Comparison of ENCODE assay signal across 8 cellular contexts in genomic region chr15:40891810-40892448, GRCh38. TPM values are rescaled to one million over a fixed set of nuclear protein-coding genes. Genes with fewer than 3 reads are reported as not detected.
A peak's percentile ranks its signal among the peaks of the same experiment; 100 is the strongest.
DNase-seq lines count a peak whose midpoint lies in the region; ATAC-seq, FAIRE-seq and TF ChIP-seq lines count a peak whose summit lies in the region.

No MANE protein-coding gene starts in this region.

- POLR2A ChIA-PET in A549 (lab: Yijun Ruan, JAX) = interaction anchor here (0.8 to 1.5 kb wide), 3 partner anchors 18 to 127 kb away, joined by 3 to 17 read pairs (median 5); no protein-coding TSS in a partner anchor
- POLR2A ChIA-PET in activated CD4-positive, alpha-beta T cell treated with anti-CD3 and anti-CD28 coated beads, Interleukin-2, amount 10 ng/mL, durations not matched to agents 7 days and 5 days (lab: Charles Lee) = interaction anchor here (0.6 kb wide), 1 partner anchor 323 kb away, joined by 3 read pairs; the partner anchor contains the start of gene RPUSD2

- DNase-seq in A549 (ENCODE audit: low read depth in 1 of 2, low spot score in 1 of 2) (peak in 1 of 2 experiments; percentile 61), EH (ENCODE audit: low read depth) (peak; percentile 59), NCI-H2081 (lab: John Stamatoyannopoulos, UW) (peak; percentile 75 to 78), inferior parietal cortex (ENCODE audit: extremely low spot score) (peak; percentile 72), superior temporal gyrus (ENCODE audit: extremely low spot score) (peak; percentile 78)
- DNase-seq in activated CD4-positive, alpha-beta T cell treated with anti-CD3 and anti-CD28 coated beads, Interleukin-2, amount 10 ng/mL, durations not matched to agents 7 days and 5 days = peak; percentile 37

- ATAC-seq in A549 (peak; percentile 31 to 46; a peak in 5 of 6 replicates), HG03354 (IDR thresholded peaks at IDR 0.05; ENCODE audit: poor library complexity, severe bottlenecking, unreplicated experiment) (no peak), HG02763 (IDR thresholded peaks at IDR 0.05; ENCODE audit: unreplicated experiment) (no peak)

- no peak overlapping the region for H3K27ac Mint-ChIP-seq in activated CD4-positive, alpha-beta T cell treated with anti-CD3 and anti-CD28 coated beads, Interleukin-2, amount 10 ng/mL, durations not matched to agents 7 days and 5 days

- no peak overlapping the region for H3K4me2 ChIP-seq in A549

- FAIRE-seq in A549 (lab: Jason Lieb, UNC) = no peak

- 2% methylated on average over 4 of the region's 4 CpGs for WGBS in A549 (ENCODE audit: missing lambda C conversion rate)

- CTCF ChIA-PET in A549 (lab: Yijun Ruan, JAX) = interaction anchor here (0.8 to 3.2 kb wide), 30 partner anchors 9 to 293 kb away, joined by 3 to 156 read pairs (median 4); partner anchors contain the start of genes GCHFR and RHOV
- CTCF ChIA-PET in activated CD4-positive, alpha-beta T cell treated with anti-CD3 and anti-CD28 coated beads, Interleukin-2, amount 10 ng/mL, durations not matched to agents 7 days and 5 days (lab: Charles Lee) = interaction anchor here (0.6 to 5.8 kb wide), 18 partner anchors 11 to 302 kb away, joined by 3 to 72 read pairs (median 4); partner anchors contain the start of gene RAD51

- peak; percentile 64 for TF ChIP-seq CTCF in A549 (IDR thresholded peaks at IDR 0.05)

- no peak overlapping the region for H3K4me3 Mint-ChIP-seq in activated CD4-positive, alpha-beta T cell treated with anti-CD3 and anti-CD28 coated beads, Interleukin-2, amount 10 ng/mL, durations not matched to agents 7 days and 5 days

- H3K4me1 ChIP-seq in A549 = peaks cover 12% of the 10 kb centered on the region

- TF ChIP-seq EP300 in A549 (IDR thresholded peaks at IDR 0.05) = no peak

- H3K27me3 Mint-ChIP-seq in activated CD4-positive, alpha-beta T cell treated with anti-CD3 and anti-CD28 coated beads, Interleukin-2, amount 10 ng/mL, durations not matched to agents 7 days and 5 days = peaks cover 4% of the 10 kb centered on the region

- H3K27ac ChIP-seq in A549 = peak overlapping the region; percentile 22 to 66; a peak in 3 of 6 replicates

- peaks cover 9% of the 10 kb centered on the region for H3K36me3 Mint-ChIP-seq in activated CD4-positive, alpha-beta T cell treated with anti-CD3 and anti-CD28 coated beads, Interleukin-2, amount 10 ng/mL, durations not matched to agents 7 days and 5 days (ENCODE audit: low read depth)

- no peak for TF ChIP-seq POLR2A in A549 (IDR thresholded peaks at IDR 0.05; ENCODE audit: low read length)

- no peaks in the 10 kb centered on the region for H3K9me3 Mint-ChIP-seq in activated CD4-positive, alpha-beta T cell treated with anti-CD3 and anti-CD28 coated beads, Interleukin-2, amount 10 ng/mL, durations not matched to agents 7 days and 5 days

- no peaks in the 10 kb centered on the region for H3K9me3 ChIP-seq in A549

- H3K4me1 Mint-ChIP-seq in activated CD4-positive, alpha-beta T cell treated with anti-CD3 and anti-CD28 coated beads, Interleukin-2, amount 10 ng/mL, durations not matched to agents 7 days and 5 days = peaks cover 35% of the 10 kb centered on the region

- TF ChIP-seq RAD21 in A549 (conservative IDR thresholded peaks at IDR 0.05 in 1 of 2, IDR thresholded peaks at IDR 0.05 in 1 of 2) = peak; percentile 69 to 70

- no peak overlapping the region for H3K4me3 ChIP-seq in A549

TF ChIP-seq in A549, 52 proteins besides CTCF, POLR2A, EP300 and RAD21:
- TF ChIP-seq JUNB (IDR thresholded peaks at IDR 0.05) (no peak), ATOH8 (CRISPR knock-in tag; IDR thresholded peaks at IDR 0.05; ENCODE audit: low read depth) (no peak), POLR2AphosphoS2 (conservative IDR thresholded peaks at IDR 0.05; ENCODE audit: low read length) (no peak), JUN (IDR thresholded peaks at IDR 0.05) (no peak), SMC3 (IDR thresholded peaks at IDR 0.05) (peak; percentile 68), NPAS2 (CRISPR knock-in tag; IDR thresholded peaks at IDR 0.05; ENCODE audit: borderline replicate concordance) (no peak), CHD2 (IDR thresholded peaks at IDR 0.05; ENCODE audit: low read length, partially characterized antibody) (no peak), USF2 (IDR thresholded peaks at IDR 0.05) (no peak), ZFP36 (IDR thresholded peaks at IDR 0.05; ENCODE audit: borderline replicate concordance, partially characterized antibody) (no peak)

RNA-seq across cellular contexts. Expression of gene VPS18, which starts 2.3 kb away (rescaled TPM):
- polyA plus RNA-seq in A549 (2011; rRNA removed) = 9.0 and 10.7 TPM in 2 replicates
- 9.1 and 10.9 TPM in 2 replicates for polyA plus RNA-seq in A549 (2012; cell fraction: cytosol; rRNA removed)
- polyA plus RNA-seq in A549 (2012; cell fraction: nucleus; rRNA removed) = 23.3 and 26.0 TPM in 2 replicates
- polyA plus RNA-seq in A549 (2017; fragmentation: RNase III; extraction: RNeasy Plus Mini Kit Qiagen cat#74134 plus additional on column Dnase treatment) = 12.4 to 15.2 TPM (median 14.6 TPM) in 3 replicates
- polyA minus RNA-seq in A549 (2011; rRNA and poly(A)+ RNA removed) = 26.2 and 33.6 TPM in 2 replicates
- 10 to 100 TPM; 16.2 to 16.6 TPM for total RNA-seq in activated CD4-positive, alpha-beta T cell treated with anti-CD3 and anti-CD28 coated beads, Interleukin-2, amount 10 ng/mL, durations not matched to agents 7 days and 5 days

RNA-seq across cellular contexts. Expression of gene RHOV, which starts 17.9 kb away (rescaled TPM):
- 13.0 and 13.9 TPM in 2 replicates for polyA plus RNA-seq in A549 (2011; rRNA removed)
- 6.4 and 7.3 TPM in 2 replicates for polyA plus RNA-seq in A549 (2012; cell fraction: cytosol; rRNA removed)
- 4.5 and 5.4 TPM in 2 replicates for polyA plus RNA-seq in A549 (2012; cell fraction: nucleus; rRNA removed)
- polyA plus RNA-seq in A549 (2017; fragmentation: RNase III; extraction: RNeasy Plus Mini Kit Qiagen cat#74134 plus additional on column Dnase treatment) = 4.9 to 7.6 TPM (median 6.9 TPM) in 3 replicates
- 8.2 and 10.0 TPM in 2 replicates for polyA minus RNA-seq in A549 (2011; rRNA and poly(A)+ RNA removed)
- not detected for total RNA-seq in activated CD4-positive, alpha-beta T cell treated with anti-CD3 and anti-CD28 coated beads, Interleukin-2, amount 10 ng/mL, durations not matched to agents 7 days and 5 days

RNA-seq across cellular contexts. Expression of gene DLL4, which starts 37.2 kb away (rescaled TPM):
- 0.09 and 0.16 TPM in 2 replicates for polyA plus RNA-seq in A549 (2011; rRNA removed)
- polyA plus RNA-seq in A549 (2012; cell fraction: cytosol; rRNA removed) = 0.16 and 0.21 TPM in 2 replicates
- polyA plus RNA-seq in A549 (2012; cell fraction: nucleus; rRNA removed) = 0.54 and 0.61 TPM in 2 replicates
- polyA plus RNA-seq in A549 (2017; fragmentation: RNase III; extraction: RNeasy Plus Mini Kit Qiagen cat#74134 plus additional on column Dnase treatment) = 0.09 to 0.28 TPM (median 0.13 TPM) in 3 replicates
- 0.21 and 0.24 TPM in 2 replicates for polyA minus RNA-seq in A549 (2011; rRNA and poly(A)+ RNA removed)
- total RNA-seq in activated CD4-positive, alpha-beta T cell treated with anti-CD3 and anti-CD28 coated beads, Interleukin-2, amount 10 ng/mL, durations not matched to agents 7 days and 5 days = not detected

RNA-seq across cellular contexts. Expression of gene SPINT1, which starts 48.1 kb away (rescaled TPM):
- polyA plus RNA-seq in A549 (2011; rRNA removed) (0.79 and 0.99 TPM in 2 replicates), A549 (2017; fragmentation: RNase III; extraction: RNeasy Plus Mini Kit Qiagen cat#74134 plus additional on column Dnase treatment) (0.28 to 0.80 TPM (median 0.54 TPM) in 3 replicates)
- polyA plus RNA-seq in A549 (2012; cell fraction: cytosol; rRNA removed) = 0.31 and 0.38 TPM in 2 replicates
- 0.49 and 0.97 TPM in 2 replicates for polyA plus RNA-seq in A549 (2012; cell fraction: nucleus; rRNA removed)
- polyA minus RNA-seq in A549 (2011; rRNA and poly(A)+ RNA removed) = 1.2 and 2.4 TPM in 2 replicates
- 1 to 10 TPM; 1.7 to 2.9 TPM for total RNA-seq in activated CD4-positive, alpha-beta T cell treated with anti-CD3 and anti-CD28 coated beads, Interleukin-2, amount 10 ng/mL, durations not matched to agents 7 days and 5 days

Comparison
In these comparisons a context has a peak if more than half of its experiments do, and no peak if none do; other contexts are left out.
1. ATAC-seq: peak in A549 (2 of 2); none in HG03354 (single experiment) and HG02763 (single experiment).